Comparison of ENCODE assay signal across 12 cellular contexts in genomic region chr14:36866867-36867266, GRCh38.
DNase-seq lines count a peak whose midpoint lies in the region; ATAC-seq and TF ChIP-seq lines count a peak whose summit lies in the region.
"Had no signal": no experiment of that assay in that cellular context is flagged by ENCODE, and none has a peak within 500 bp of the region (broad histone marks: within the 10 kb centered on the region; RNA-seq: fewer than 3 reads in every experiment).

No MANE protein-coding gene starts in this region.

- DNase-seq in NCI-H510A (lab: John Stamatoyannopoulos, UW) = no peak
- no peak for DNase-seq in right lobe of liver
- no peak for DNase-seq in activated CD4-positive, alpha-beta T cell treated with anti-CD3 and anti-CD28 coated beads for 1 hour
- DNase-seq: activated T-cell treated with anti-CD3 and anti-CD28 coated beads, Interleukin-2, amount 50 U/mL, for 24 hours; AML-193; amygdala; NCI-H2171 treated with DMSO at 0.1 percent for 48 hours had no signal

- ATAC-seq in GM18870 (IDR thresholded peaks at IDR 0.05; ENCODE audit: unreplicated experiment) (peak; percentile 85), GM21619 (IDR thresholded peaks at IDR 0.05; ENCODE audit: unreplicated experiment) (peak; percentile 60), HG03039 (IDR thresholded peaks at IDR 0.05; ENCODE audit: unreplicated experiment) (peak; percentile 94), HG03139 (IDR thresholded peaks at IDR 0.05; ENCODE audit: unreplicated experiment) (no peak), right lobe of liver (no peak)

- no peak overlapping the region for H2AFZ ChIP-seq in OCI-LY3 (ENCODE audit: low read depth, low read length)

- no peaks in the 10 kb centered on the region for H3K9me3 ChIP-seq in OCI-LY3 (ENCODE audit: insufficient read depth, low read length)
- no peaks in the 10 kb centered on the region for H3K9me3 ChIP-seq in right lobe of liver

- H3K36me3 ChIP-seq in OCI-LY3 (replicated peaks; ENCODE audit: low read depth, low read length) = no peaks in the 10 kb centered on the region
- H3K36me3 ChIP-seq in right lobe of liver = no peaks in the 10 kb centered on the region

- peak overlapping the region; percentile 54 for H3K4me2 ChIP-seq in OCI-LY3 (ENCODE audit: low read length)

- TF ChIP-seq POLR2A in right lobe of liver (IDR thresholded peaks at IDR 0.05) = no peak

- H3K4me1 ChIP-seq in OCI-LY3 (ENCODE audit: low read length) (peaks cover 17% of the 10 kb centered on the region), right lobe of liver (no peaks in the 10 kb centered on the region)

- H3K4me3 ChIP-seq in OCI-LY3 (ENCODE audit: low read length) (no peak overlapping the region), right lobe of liver (no peak overlapping the region)

- 29% methylated on average over 4 of the region's 4 CpGs for WGBS in right lobe of liver (ENCODE audit: insufficient coverage, low coverage, low lambda C conversion rate, missing lambda C conversion rate)

- no peak overlapping the region for H3K27ac ChIP-seq in OCI-LY3 (ENCODE audit: low read length)
- H3K27ac ChIP-seq in right lobe of liver = no peak overlapping the region

- intact Hi-C loops in right lobe of liver (cut with DNase I) = no loop called here

- no peaks in the 10 kb centered on the region for H4K20me1 ChIP-seq in OCI-LY3 (ENCODE audit: insufficient read depth, low read length)

- H3K27me3 ChIP-seq in OCI-LY3 (ENCODE audit: low read depth, low read length) (no peaks in the 10 kb centered on the region), right lobe of liver (no peaks in the 10 kb centered on the region)

- no peaks in the 10 kb centered on the region for H3K79me2 ChIP-seq in OCI-LY3 (ENCODE audit: low read length)

- TF ChIP-seq CTCF in OCI-LY3 (IDR thresholded peaks at IDR 0.05; ENCODE audit: low read depth, low read length) = no peak
- no peak for TF ChIP-seq CTCF in right lobe of liver (IDR thresholded peaks at IDR 0.05)

- H3K9ac ChIP-seq in OCI-LY3 (ENCODE audit: low read length) = no peak overlapping the region

Comparison
In these comparisons a context has a peak if more than half of its experiments do, and no peak if none do; other contexts are left out.
1. ATAC-seq: peak in GM18870 (single experiment), GM21619 (single experiment) and HG03039 (single experiment); none in HG03139 (single experiment) and right lobe of liver (0 of 4).